1 cellular context compared by ENCODE assay signal in genomic region chr1:184792450-184792969, GRCh38.
TF ChIP-seq lines count a peak whose summit lies in the region.

No MANE protein-coding gene starts in this region.

TF ChIP-seq in HepG2, 621 proteins besides CTCF, POLR2A, EP300 and RAD21 (continued from another document and continues in another):
- no peak for TF ChIP-seq MTERF4 (CRISPR knock-in tag; IDR thresholded peaks at IDR 0.05)
- TF ChIP-seq XRCC5 (optimal IDR thresholded peaks at IDR 0.05; ENCODE audit: low read length): peak; percentile 45
- no peak for TF ChIP-seq KLF9 (CRISPR knock-in tag; IDR thresholded peaks at IDR 0.05; ENCODE audit: low read depth)
- no peak for TF ChIP-seq AHDC1 (CRISPR knock-in tag; IDR thresholded peaks at IDR 0.05; ENCODE audit: borderline replicate concordance)
- TF ChIP-seq NFE2 (CRISPR knock-in tag; IDR thresholded peaks at IDR 0.05): no peak
- TF ChIP-seq ZBTB14 (CRISPR knock-in tag; IDR thresholded peaks at IDR 0.05): no peak
- TF ChIP-seq FOXO1 (CRISPR knock-in tag; IDR thresholded peaks at IDR 0.05): no peak; the same call in 1 of the 2 replicates
- TF ChIP-seq ZNF337 (CRISPR knock-in tag; IDR thresholded peaks at IDR 0.05; ENCODE audit: borderline replicate concordance, low read depth): no peak
- TF ChIP-seq ZBTB7B (CRISPR knock-in tag; IDR thresholded peaks at IDR 0.05): peak; percentile 54; the same call in 1 of the 2 replicates
- no peak for TF ChIP-seq NFRKB (IDR thresholded peaks at IDR 0.05)
- TF ChIP-seq HMG20A (CRISPR knock-in tag; IDR thresholded peaks at IDR 0.05; ENCODE audit: borderline replicate concordance): peak; percentile 79; the same call in 1 of the 2 replicates
- peak; percentile 63; the same call in 1 of the 2 replicates for TF ChIP-seq ZNF292 (CRISPR knock-in tag; IDR thresholded peaks at IDR 0.05; ENCODE audit: borderline replicate concordance, low read depth)
- TF ChIP-seq MYPOP (CRISPR knock-in tag; IDR thresholded peaks at IDR 0.05): no peak
- TF ChIP-seq NRL (CRISPR knock-in tag; IDR thresholded peaks at IDR 0.05; ENCODE audit: borderline replicate concordance): no peak
- TF ChIP-seq KAT2B (IDR thresholded peaks at IDR 0.05; ENCODE audit: borderline replicate concordance, low read depth, low read length): no peak
- peak; percentile 71 for TF ChIP-seq HDAC2 (CRISPR knock-in tag; IDR thresholded peaks at IDR 0.05)
- TF ChIP-seq MXD3 (CRISPR knock-in tag; IDR thresholded peaks at IDR 0.05): no peak
- no peak for TF ChIP-seq STAG1 (CRISPR knock-in tag; IDR thresholded peaks at IDR 0.05)
- no peak for TF ChIP-seq ZNF780A (CRISPR knock-in tag; IDR thresholded peaks at IDR 0.05)
- TF ChIP-seq TERF1 (CRISPR knock-in tag; IDR thresholded peaks at IDR 0.05): no peak
- no peak for TF ChIP-seq NONO (IDR thresholded peaks at IDR 0.05)
- TF ChIP-seq NONO (CRISPR knock-in tag; conservative IDR thresholded peaks at IDR 0.05): no peak
- TF ChIP-seq KDM5B (CRISPR knock-in tag; IDR thresholded peaks at IDR 0.05; ENCODE audit: borderline replicate concordance): no peak
- no peak for TF ChIP-seq RFXAP (CRISPR knock-in tag; IDR thresholded peaks at IDR 0.05; ENCODE audit: borderline replicate concordance)
- TF ChIP-seq ZNF230 (CRISPR knock-in tag; IDR thresholded peaks at IDR 0.05): no peak
- no peak for TF ChIP-seq LBX2 (CRISPR knock-in tag; IDR thresholded peaks at IDR 0.05; ENCODE audit: borderline replicate concordance)
- TF ChIP-seq ZNF841 (CRISPR knock-in tag; IDR thresholded peaks at IDR 0.05; ENCODE audit: borderline replicate concordance): no peak
- TF ChIP-seq ZNF501 (CRISPR knock-in tag; IDR thresholded peaks at IDR 0.05): peak; percentile 43; the same call in 1 of the 2 replicates
- TF ChIP-seq GATAD1 (CRISPR knock-in tag; IDR thresholded peaks at IDR 0.05): no peak
- peak; percentile 48; the same call in 1 of the 2 replicates for TF ChIP-seq LCORL (IDR thresholded peaks at IDR 0.05)
- TF ChIP-seq LCORL (CRISPR knock-in tag; IDR thresholded peaks at IDR 0.05): peak; percentile 88
- no peak for TF ChIP-seq ZBTB37 (CRISPR knock-in tag; IDR thresholded peaks at IDR 0.05)
- no peak for TF ChIP-seq ZBTB4 (CRISPR knock-in tag; IDR thresholded peaks at IDR 0.05; ENCODE audit: borderline replicate concordance)
- TF ChIP-seq CSRNP1 (CRISPR knock-in tag; IDR thresholded peaks at IDR 0.05): no peak
- no peak for TF ChIP-seq REL (CRISPR knock-in tag; conservative IDR thresholded peaks at IDR 0.05)
- no peak for TF ChIP-seq SSRP1 (CRISPR knock-in tag; IDR thresholded peaks at IDR 0.05)
- TF ChIP-seq HBP1 (CRISPR knock-in tag; IDR thresholded peaks at IDR 0.05; ENCODE audit: low read depth): no peak
- no peak for TF ChIP-seq ADNP (CRISPR knock-in tag; IDR thresholded peaks at IDR 0.05)
- TF ChIP-seq ZNF251 (CRISPR knock-in tag; IDR thresholded peaks at IDR 0.05): no peak
- no peak for TF ChIP-seq ZNF589 (CRISPR knock-in tag; conservative IDR thresholded peaks at IDR 0.05)
- no peak for TF ChIP-seq KDM5A (IDR thresholded peaks at IDR 0.05; ENCODE audit: borderline replicate concordance, low read length)
- TF ChIP-seq MTA1 (CRISPR knock-in tag; IDR thresholded peaks at IDR 0.05; ENCODE audit: borderline replicate concordance): no peak
- peak; percentile 14; the same call in 1 of the 2 replicates for TF ChIP-seq ZNF3 (CRISPR knock-in tag; IDR thresholded peaks at IDR 0.05)
- no peak for TF ChIP-seq CREBL2 (CRISPR knock-in tag; IDR thresholded peaks at IDR 0.05; ENCODE audit: borderline replicate concordance)
- TF ChIP-seq ZMYM3 (CRISPR knock-in tag; IDR thresholded peaks at IDR 0.05): peak; percentile 31; the same call in 1 of the 2 replicates
- TF ChIP-seq ARNT (IDR thresholded peaks at IDR 0.05): no peak
